35 cellular contexts compared by ENCODE assay signal in the genomic region with DNA sequence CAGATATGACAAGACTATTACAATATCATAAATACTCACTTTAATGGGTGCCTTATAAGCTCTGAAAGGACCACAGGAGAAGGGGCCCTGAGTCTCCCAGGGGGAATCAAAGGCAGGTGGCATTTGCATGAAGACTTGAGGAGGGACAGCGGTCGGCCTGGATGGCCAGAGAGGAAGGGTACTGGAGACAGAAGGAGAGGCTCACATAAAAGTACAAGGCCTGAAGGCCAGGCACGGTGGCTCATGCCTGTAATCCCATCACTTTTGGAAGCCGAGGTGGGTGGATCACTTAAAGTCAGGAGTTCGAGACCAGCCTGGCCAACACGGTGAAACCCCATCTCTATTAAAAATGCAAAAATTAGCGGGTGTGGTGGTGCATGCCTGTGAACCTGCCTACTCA. TPM values are rescaled to one million over a fixed set of nuclear protein-coding genes. Genes with fewer than 3 reads are reported as not detected.
"Had no signal": no experiment of that assay in that cellular context is flagged by ENCODE, and none has a peak within 500 bp of the region (broad histone marks: within the 10 kb centered on the region; RNA-seq: fewer than 3 reads in every experiment).

No MANE protein-coding gene starts in this region.

- H3K4me3 ChIP-seq: MG63 had no signal

- H3K27ac ChIP-seq: KMS-11 had no signal

- H3K9me3 ChIP-seq: MG63 had no signal

- H3K27me3 ChIP-seq: MG63 had no signal

- H3K36me3 ChIP-seq: MG63 had no signal

- DNase-seq: Karpas-422, Kasumi-1, KG1, MG63, MM.1S, MV-4-11, NCI-H1048, NCI-H1092, NCI-H1092 treated with DMSO at 0.1 percent for 48 hours, NCI-H1105, NCI-H1105 treated with DMSO at 0.1 percent for 48 hours, NCI-H1417, NCI-H1417 treated with DMSO at 0.1 percent for 48 hours, NCI-H1436, NCI-H1436 treated with DMSO at 0.1 percent for 48 hours, NCI-H146, NCI-H1694, NCI-H1694 treated with DMSO at 0.1 percent for 48 hours, NCI-H187, NCI-H187 treated with DMSO at 0.1 percent for 48 hours, NCI-H1930, NCI-H2029, NCI-H2029 treated with DMSO at 0.1 percent for 48 hours, NCI-H2081, NCI-H2081 treated with DMSO at 0.1 percent for 48 hours, NCI-H2107, NCI-H2171, NCI-H2171 treated with DMSO at 0.1 percent for 48 hours, NCI-H2227 treated with DMSO at 0.1 percent for 48 hours, NCI-H226, NCI-H345, NCI-H446, NCI-H446 treated with DMSO at 0.1 percent for 48 hours had no signal

RNA-seq across cellular contexts. Expression of gene LMX1B, which starts 29.1 kb away (rescaled TPM):
- total RNA-seq: LHCN-M2 had no signal
